1 cellular context compared by ENCODE assay signal in the genomic region with DNA sequence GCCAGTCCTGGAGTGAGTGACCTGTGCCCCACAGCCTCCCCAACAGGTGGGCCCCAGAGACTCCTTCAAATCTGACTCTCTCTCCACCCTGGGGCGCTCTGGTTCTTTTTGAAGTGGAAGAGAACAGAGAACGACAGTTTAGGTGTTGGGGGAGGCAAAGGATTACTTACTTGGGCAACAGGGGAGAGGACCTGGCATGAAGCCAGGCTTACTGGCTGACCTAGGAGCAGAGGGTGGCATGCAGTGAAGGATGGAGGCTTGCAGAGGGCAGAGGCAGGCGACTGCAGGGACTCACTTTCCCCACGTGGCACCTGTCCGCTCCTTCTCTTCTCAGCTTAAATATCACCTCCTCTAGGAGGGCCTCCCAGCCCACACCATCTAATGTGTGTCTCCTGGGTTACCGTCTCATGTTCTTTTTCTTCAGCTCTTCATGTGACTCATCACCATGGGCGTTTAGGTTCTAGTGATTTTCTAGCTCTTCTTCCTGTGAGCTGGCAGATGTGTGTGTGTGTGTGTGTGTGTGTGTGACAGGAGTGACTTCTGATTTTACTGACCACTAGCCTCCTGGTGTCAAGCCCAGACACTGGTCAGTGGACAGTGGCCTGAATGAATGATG.
TF ChIP-seq lines count a peak whose summit lies in the region.

No MANE protein-coding gene starts in this region.

TF ChIP-seq in WTC11, 78 proteins besides CTCF, POLR2A, EP300 and RAD21:
- TF ChIP-seq, protein P1, sequence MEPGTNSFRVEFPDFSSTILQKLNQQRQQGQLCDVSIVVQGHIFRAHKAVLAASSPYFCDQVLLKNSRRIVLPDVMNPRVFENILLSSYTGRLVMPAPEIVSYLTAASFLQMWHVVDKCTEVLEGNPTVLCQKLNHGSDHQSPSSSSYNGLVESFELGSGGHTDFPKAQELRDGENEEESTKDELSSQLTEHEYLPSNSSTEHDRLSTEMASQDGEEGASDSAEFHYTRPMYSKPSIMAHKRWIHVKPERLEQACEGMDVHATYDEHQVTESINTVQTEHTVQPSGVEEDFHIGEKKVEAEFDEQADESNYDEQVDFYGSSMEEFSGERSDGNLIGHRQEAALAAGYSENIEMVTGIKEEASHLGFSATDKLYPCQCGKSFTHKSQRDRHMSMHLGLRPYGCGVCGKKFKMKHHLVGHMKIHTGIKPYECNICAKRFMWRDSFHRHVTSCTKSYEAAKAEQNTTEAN (CRISPR knock-in tag; IDR thresholded peaks at IDR 0.05): no peak
- TF ChIP-seq, protein P2, sequence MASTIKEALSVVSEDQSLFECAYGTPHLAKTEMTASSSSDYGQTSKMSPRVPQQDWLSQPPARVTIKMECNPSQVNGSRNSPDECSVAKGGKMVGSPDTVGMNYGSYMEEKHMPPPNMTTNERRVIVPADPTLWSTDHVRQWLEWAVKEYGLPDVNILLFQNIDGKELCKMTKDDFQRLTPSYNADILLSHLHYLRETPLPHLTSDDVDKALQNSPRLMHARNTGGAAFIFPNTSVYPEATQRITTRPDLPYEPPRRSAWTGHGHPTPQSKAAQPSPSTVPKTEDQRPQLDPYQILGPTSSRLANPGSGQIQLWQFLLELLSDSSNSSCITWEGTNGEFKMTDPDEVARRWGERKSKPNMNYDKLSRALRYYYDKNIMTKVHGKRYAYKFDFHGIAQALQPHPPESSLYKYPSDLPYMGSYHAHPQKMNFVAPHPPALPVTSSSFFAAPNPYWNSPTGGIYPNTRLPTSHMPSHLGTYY (CRISPR knock-in tag; IDR thresholded peaks at IDR 0.05): no peak
- TF ChIP-seq, protein P3, sequence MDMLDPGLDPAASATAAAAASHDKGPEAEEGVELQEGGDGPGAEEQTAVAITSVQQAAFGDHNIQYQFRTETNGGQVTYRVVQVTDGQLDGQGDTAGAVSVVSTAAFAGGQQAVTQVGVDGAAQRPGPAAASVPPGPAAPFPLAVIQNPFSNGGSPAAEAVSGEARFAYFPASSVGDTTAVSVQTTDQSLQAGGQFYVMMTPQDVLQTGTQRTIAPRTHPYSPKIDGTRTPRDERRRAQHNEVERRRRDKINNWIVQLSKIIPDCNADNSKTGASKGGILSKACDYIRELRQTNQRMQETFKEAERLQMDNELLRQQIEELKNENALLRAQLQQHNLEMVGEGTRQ (CRISPR knock-in tag; IDR thresholded peaks at IDR 0.05): no peak
- TF ChIP-seq ETV6 (CRISPR knock-in tag; IDR thresholded peaks at IDR 0.05) (no peak), MXD4 (CRISPR knock-in tag; IDR thresholded peaks at IDR 0.05; ENCODE audit: borderline replicate concordance) (no peak), MYBL2 (CRISPR knock-in tag; IDR thresholded peaks at IDR 0.05) (no peak), FOXP1 (CRISPR knock-in tag; IDR thresholded peaks at IDR 0.05; ENCODE audit: borderline replicate concordance) (no peak), SOX15 (CRISPR knock-in tag; IDR thresholded peaks at IDR 0.05) (no peak), TEAD1 (CRISPR knock-in tag; IDR thresholded peaks at IDR 0.05) (no peak), SMAD3 (CRISPR knock-in tag; IDR thresholded peaks at IDR 0.05; ENCODE audit: borderline replicate concordance) (no peak), KAT7 (CRISPR knock-in tag; IDR thresholded peaks at IDR 0.05; ENCODE audit: borderline replicate concordance) (no peak), CBFB (CRISPR knock-in tag; IDR thresholded peaks at IDR 0.05; ENCODE audit: low read depth) (no peak), ZNF396 (CRISPR knock-in tag; IDR thresholded peaks at IDR 0.05; ENCODE audit: borderline replicate concordance) (no peak), NR3C1 (CRISPR knock-in tag; conservative IDR thresholded peaks at IDR 0.05; ENCODE audit: low read depth) (no peak)
- TF ChIP-seq, protein P4, sequence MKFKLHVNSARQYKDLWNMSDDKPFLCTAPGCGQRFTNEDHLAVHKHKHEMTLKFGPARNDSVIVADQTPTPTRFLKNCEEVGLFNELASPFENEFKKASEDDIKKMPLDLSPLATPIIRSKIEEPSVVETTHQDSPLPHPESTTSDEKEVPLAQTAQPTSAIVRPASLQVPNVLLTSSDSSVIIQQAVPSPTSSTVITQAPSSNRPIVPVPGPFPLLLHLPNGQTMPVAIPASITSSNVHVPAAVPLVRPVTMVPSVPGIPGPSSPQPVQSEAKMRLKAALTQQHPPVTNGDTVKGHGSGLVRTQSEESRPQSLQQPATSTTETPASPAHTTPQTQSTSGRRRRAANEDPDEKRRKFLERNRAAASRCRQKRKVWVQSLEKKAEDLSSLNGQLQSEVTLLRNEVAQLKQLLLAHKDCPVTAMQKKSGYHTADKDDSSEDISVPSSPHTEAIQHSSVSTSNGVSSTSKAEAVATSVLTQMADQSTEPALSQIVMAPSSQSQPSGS (CRISPR knock-in tag; IDR thresholded peaks at IDR 0.05; ENCODE audit: borderline replicate concordance, low read depth): no peak
- TF ChIP-seq, protein P5, sequence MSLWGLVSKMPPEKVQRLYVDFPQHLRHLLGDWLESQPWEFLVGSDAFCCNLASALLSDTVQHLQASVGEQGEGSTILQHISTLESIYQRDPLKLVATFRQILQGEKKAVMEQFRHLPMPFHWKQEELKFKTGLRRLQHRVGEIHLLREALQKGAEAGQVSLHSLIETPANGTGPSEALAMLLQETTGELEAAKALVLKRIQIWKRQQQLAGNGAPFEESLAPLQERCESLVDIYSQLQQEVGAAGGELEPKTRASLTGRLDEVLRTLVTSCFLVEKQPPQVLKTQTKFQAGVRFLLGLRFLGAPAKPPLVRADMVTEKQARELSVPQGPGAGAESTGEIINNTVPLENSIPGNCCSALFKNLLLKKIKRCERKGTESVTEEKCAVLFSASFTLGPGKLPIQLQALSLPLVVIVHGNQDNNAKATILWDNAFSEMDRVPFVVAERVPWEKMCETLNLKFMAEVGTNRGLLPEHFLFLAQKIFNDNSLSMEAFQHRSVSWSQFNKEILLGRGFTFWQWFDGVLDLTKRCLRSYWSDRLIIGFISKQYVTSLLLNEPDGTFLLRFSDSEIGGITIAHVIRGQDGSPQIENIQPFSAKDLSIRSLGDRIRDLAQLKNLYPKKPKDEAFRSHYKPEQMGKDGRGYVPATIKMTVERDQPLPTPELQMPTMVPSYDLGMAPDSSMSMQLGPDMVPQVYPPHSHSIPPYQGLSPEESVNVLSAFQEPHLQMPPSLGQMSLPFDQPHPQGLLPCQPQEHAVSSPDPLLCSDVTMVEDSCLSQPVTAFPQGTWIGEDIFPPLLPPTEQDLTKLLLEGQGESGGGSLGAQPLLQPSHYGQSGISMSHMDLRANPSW (CRISPR knock-in tag; conservative IDR thresholded peaks at IDR 0.05; ENCODE audit: low read depth): no peak
- TF ChIP-seq, protein P6, sequence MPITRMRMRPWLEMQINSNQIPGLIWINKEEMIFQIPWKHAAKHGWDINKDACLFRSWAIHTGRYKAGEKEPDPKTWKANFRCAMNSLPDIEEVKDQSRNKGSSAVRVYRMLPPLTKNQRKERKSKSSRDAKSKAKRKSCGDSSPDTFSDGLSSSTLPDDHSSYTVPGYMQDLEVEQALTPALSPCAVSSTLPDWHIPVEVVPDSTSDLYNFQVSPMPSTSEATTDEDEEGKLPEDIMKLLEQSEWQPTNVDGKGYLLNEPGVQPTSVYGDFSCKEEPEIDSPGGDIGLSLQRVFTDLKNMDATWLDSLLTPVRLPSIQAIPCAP (CRISPR knock-in tag; IDR thresholded peaks at IDR 0.05): no peak
- TF ChIP-seq, protein P7, sequence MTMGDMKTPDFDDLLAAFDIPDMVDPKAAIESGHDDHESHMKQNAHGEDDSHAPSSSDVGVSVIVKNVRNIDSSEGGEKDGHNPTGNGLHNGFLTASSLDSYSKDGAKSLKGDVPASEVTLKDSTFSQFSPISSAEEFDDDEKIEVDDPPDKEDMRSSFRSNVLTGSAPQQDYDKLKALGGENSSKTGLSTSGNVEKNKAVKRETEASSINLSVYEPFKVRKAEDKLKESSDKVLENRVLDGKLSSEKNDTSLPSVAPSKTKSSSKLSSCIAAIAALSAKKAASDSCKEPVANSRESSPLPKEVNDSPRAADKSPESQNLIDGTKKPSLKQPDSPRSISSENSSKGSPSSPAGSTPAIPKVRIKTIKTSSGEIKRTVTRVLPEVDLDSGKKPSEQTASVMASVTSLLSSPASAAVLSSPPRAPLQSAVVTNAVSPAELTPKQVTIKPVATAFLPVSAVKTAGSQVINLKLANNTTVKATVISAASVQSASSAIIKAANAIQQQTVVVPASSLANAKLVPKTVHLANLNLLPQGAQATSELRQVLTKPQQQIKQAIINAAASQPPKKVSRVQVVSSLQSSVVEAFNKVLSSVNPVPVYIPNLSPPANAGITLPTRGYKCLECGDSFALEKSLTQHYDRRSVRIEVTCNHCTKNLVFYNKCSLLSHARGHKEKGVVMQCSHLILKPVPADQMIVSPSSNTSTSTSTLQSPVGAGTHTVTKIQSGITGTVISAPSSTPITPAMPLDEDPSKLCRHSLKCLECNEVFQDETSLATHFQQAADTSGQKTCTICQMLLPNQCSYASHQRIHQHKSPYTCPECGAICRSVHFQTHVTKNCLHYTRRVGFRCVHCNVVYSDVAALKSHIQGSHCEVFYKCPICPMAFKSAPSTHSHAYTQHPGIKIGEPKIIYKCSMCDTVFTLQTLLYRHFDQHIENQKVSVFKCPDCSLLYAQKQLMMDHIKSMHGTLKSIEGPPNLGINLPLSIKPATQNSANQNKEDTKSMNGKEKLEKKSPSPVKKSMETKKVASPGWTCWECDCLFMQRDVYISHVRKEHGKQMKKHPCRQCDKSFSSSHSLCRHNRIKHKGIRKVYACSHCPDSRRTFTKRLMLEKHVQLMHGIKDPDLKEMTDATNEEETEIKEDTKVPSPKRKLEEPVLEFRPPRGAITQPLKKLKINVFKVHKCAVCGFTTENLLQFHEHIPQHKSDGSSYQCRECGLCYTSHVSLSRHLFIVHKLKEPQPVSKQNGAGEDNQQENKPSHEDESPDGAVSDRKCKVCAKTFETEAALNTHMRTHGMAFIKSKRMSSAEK (CRISPR knock-in tag; IDR thresholded peaks at IDR 0.05; ENCODE audit: borderline replicate concordance): no peak
- TF ChIP-seq, protein P8, sequence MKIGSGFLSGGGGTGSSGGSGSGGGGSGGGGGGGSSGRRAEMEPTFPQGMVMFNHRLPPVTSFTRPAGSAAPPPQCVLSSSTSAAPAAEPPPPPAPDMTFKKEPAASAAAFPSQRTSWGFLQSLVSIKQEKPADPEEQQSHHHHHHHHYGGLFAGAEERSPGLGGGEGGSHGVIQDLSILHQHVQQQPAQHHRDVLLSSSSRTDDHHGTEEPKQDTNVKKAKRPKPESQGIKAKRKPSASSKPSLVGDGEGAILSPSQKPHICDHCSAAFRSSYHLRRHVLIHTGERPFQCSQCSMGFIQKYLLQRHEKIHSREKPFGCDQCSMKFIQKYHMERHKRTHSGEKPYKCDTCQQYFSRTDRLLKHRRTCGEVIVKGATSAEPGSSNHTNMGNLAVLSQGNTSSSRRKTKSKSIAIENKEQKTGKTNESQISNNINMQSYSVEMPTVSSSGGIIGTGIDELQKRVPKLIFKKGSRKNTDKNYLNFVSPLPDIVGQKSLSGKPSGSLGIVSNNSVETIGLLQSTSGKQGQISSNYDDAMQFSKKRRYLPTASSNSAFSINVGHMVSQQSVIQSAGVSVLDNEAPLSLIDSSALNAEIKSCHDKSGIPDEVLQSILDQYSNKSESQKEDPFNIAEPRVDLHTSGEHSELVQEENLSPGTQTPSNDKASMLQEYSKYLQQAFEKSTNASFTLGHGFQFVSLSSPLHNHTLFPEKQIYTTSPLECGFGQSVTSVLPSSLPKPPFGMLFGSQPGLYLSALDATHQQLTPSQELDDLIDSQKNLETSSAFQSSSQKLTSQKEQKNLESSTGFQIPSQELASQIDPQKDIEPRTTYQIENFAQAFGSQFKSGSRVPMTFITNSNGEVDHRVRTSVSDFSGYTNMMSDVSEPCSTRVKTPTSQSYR (CRISPR knock-in tag; IDR thresholded peaks at IDR 0.05): no peak
- TF ChIP-seq, protein P9, sequence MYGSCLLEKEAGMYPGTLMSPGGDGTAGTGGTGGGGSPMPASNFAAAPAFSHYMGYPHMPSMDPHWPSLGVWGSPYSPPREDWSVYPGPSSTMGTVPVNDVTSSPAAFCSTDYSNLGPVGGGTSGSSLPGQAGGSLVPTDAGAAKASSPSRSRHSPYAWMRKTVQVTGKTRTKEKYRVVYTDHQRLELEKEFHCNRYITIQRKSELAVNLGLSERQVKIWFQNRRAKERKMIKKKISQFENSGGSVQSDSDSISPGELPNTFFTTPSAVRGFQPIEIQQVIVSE (CRISPR knock-in tag; IDR thresholded peaks at IDR 0.05; ENCODE audit: borderline replicate concordance): no peak
